20 cellular contexts compared by ENCODE assay signal in genomic region chr22:45334528-45334927, GRCh38. TPM values are rescaled to one million over a fixed set of nuclear protein-coding genes. Genes with fewer than 3 reads are reported as not detected.
DNase-seq lines count a peak whose midpoint lies in the region; ATAC-seq, FAIRE-seq and TF ChIP-seq lines count a peak whose summit lies in the region.
"Had no signal": no experiment of that assay in that cellular context is flagged by ENCODE, and none has a peak within 500 bp of the region (broad histone marks: within the 10 kb centered on the region; RNA-seq: fewer than 3 reads in every experiment).

No MANE protein-coding gene starts in this region.

- H3K36me3 Mint-ChIP-seq in CD4-positive, CD25-positive, alpha-beta regulatory T cell: peaks cover 39% of the 10 kb centered on the region

- no peak overlapping the region for H3K9ac ChIP-seq in mammary epithelial cell (ENCODE audit: insufficient read depth, low read length)
- no peak overlapping the region for H3K9ac ChIP-seq in trophoblast cell (ENCODE audit: low read length)

- no peak for TF ChIP-seq CTCF in mammary epithelial cell (conservative IDR thresholded peaks at IDR 0.05 in 1 of 2, IDR thresholded peaks at IDR 0.05 in 1 of 2; ENCODE audit: extremely low read depth in 1 of 2, insufficient read depth in 1 of 2, low read depth in 1 of 2, low read length in 2 of 2)

- H3K4me2 ChIP-seq in mammary epithelial cell (ENCODE audit: insufficient read depth, low read depth, low read length) (peak overlapping the region; percentile 39), trophoblast cell (ENCODE audit: low read length) (no peak overlapping the region)

- H3K27me3 Mint-ChIP-seq in CD4-positive, CD25-positive, alpha-beta regulatory T cell: no peaks in the 10 kb centered on the region

- H3K79me1 ChIP-seq in trophoblast cell (ENCODE audit: low read length): no peaks in the 10 kb centered on the region

- no peak overlapping the region for H3K4me3 Mint-ChIP-seq in CD4-positive, CD25-positive, alpha-beta regulatory T cell

- FAIRE-seq in RCC 7860 (lab: Jason Lieb, UNC): no peak

- no peak for DNase-seq in CD4-positive, CD25-positive, alpha-beta regulatory T cell
- peak; percentile 94 for DNase-seq in G401 (ENCODE audit: low spot score)
- no peak for DNase-seq in mammary epithelial cell
- DNase-seq in left lobe of liver (ENCODE audit: low spot score): no peak
- DNase-seq in RCC 7860 (ENCODE audit: low spot score): no peak
- DNase-seq in left colon: no peak
- no peak for DNase-seq in trophoblast cell
- DNase-seq: activated CD4-positive, alpha-beta T cell treated with anti-CD3 and anti-CD28 coated beads for 4 hours; activated CD8-positive, alpha-beta memory T cell treated with anti-CD3 and anti-CD28 coated beads, Interleukin-2, amount 50 U/mL, for 48 hours; activated naive CD4-positive, alpha-beta T cell treated with Interleukin-2 at 50 U/mL for 16 hours; DMS153; left lung; MM.1S; NCI-H187; NCI-H510A; spleen had no signal

- no peaks in the 10 kb centered on the region for H3K4me1 ChIP-seq in CD4-positive, CD25-positive, alpha-beta regulatory T cell (ENCODE audit: control insufficient read depth, insufficient read depth, low read length, poor library complexity, severe bottlenecking)
- H3K4me1 ChIP-seq in mammary epithelial cell (ENCODE audit: insufficient read depth, low read length) (peaks cover 24% of the 10 kb centered on the region), trophoblast cell (ENCODE audit: control insufficient read depth in 1 of 2, insufficient read depth in 2 of 2, low read length in 2 of 2) (no peaks in the 10 kb centered on the region)
- H3K4me1 ChIP-seq: left lung had no signal

- no peaks in the 10 kb centered on the region for H3K9me3 Mint-ChIP-seq in CD4-positive, CD25-positive, alpha-beta regulatory T cell

- dilution Hi-C loops in mammary epithelial cell (cut with HindIII; ENCODE audit: low sequenced_read_pairs): no loop called here

- no peak overlapping the region for H2BK5ac ChIP-seq in trophoblast cell (ENCODE audit: low read depth, low read length, poor library complexity)

- peak overlapping the region in 2 of 3 donors; percentile 44 to 49 for H3K27ac Mint-ChIP-seq in CD4-positive, CD25-positive, alpha-beta regulatory T cell

- intact Hi-C loops in mammary epithelial cell (cut with micrococcal nuclease) (loop anchor here (1.0 kb wide), 1 partner anchor 101 kb away; no protein-coding TSS in a partner anchor), left colon (cut with DNase I, micrococcal nuclease) (no loop called here)

- H3K4me1 Mint-ChIP-seq in CD4-positive, CD25-positive, alpha-beta regulatory T cell: peaks cover 0 to 8% (median 3%) of the 10 kb centered on the region in 4 donors

- H4K91ac ChIP-seq in trophoblast cell (ENCODE audit: low read depth, low read length): no peak overlapping the region

- no peak overlapping the region for H3K14ac ChIP-seq in trophoblast cell (ENCODE audit: low read length)

- in situ Hi-C loops in G401 (cut with HindIII; ENCODE audit: low sequenced_read_pairs): no loop called here
- in situ Hi-C loops in mammary epithelial cell (cut with MboI; ENCODE audit: low sequenced_read_pairs in 2 of 2): no loop called here

- H4K12ac ChIP-seq in trophoblast cell (ENCODE audit: low read depth, low read length): no peak overlapping the region

- H2AK5ac ChIP-seq in trophoblast cell (ENCODE audit: low read length): no peak overlapping the region

- CTCF ChIA-PET in mammary epithelial cell (lab: Charles Lee; ENCODE audit: low non-redundant PET): interaction anchor here (0.6 kb wide), 1 partner anchor 686 kb away, joined by 3 read pairs; no protein-coding TSS in a partner anchor

- no peak overlapping the region for H3K4ac ChIP-seq in trophoblast cell (ENCODE audit: low read depth, low read length)

- no peak overlapping the region for H3K18ac ChIP-seq in trophoblast cell (ENCODE audit: low read length)

- H3K79me2 ChIP-seq in mammary epithelial cell (ENCODE audit: insufficient read depth, low read length) (no peaks in the 10 kb centered on the region), trophoblast cell (ENCODE audit: control insufficient read depth, insufficient read depth, low read length, poor library complexity) (no peaks in the 10 kb centered on the region)

- no peak overlapping the region for H2BK12ac ChIP-seq in trophoblast cell (ENCODE audit: low read length)

- no peaks in the 10 kb centered on the region for H3K27me3 ChIP-seq in CD4-positive, CD25-positive, alpha-beta regulatory T cell (ENCODE audit: control insufficient read depth, insufficient read depth, low read length)
- H3K27me3 ChIP-seq in mammary epithelial cell (ENCODE audit: insufficient read depth, low read length) (no peaks in the 10 kb centered on the region), trophoblast cell (ENCODE audit: insufficient read depth, low read length) (no peaks in the 10 kb centered on the region)
- H3K27me3 ChIP-seq: left lung, spleen, thyroid gland had no signal

- H3K36me3 ChIP-seq in CD4-positive, CD25-positive, alpha-beta regulatory T cell (ENCODE audit: control insufficient read depth, insufficient read depth, low read length): peaks cover 82% of the 10 kb centered on the region
- H3K36me3 ChIP-seq in mammary epithelial cell (ENCODE audit: insufficient read depth, low read length) (peaks cover 15% of the 10 kb centered on the region), trophoblast cell (ENCODE audit: control insufficient read depth in 1 of 2, insufficient read depth in 2 of 2, low read length in 2 of 2) (peaks cover 55 to 61% of the 10 kb centered on the region in 2 experiments)

- WGBS in mammary epithelial cell (ENCODE audit: low coverage, missing lambda C conversion rate): 7% methylated on average over 5 of the region's 9 CpGs
- WGBS in trophoblast cell (ENCODE audit: extremely low coverage, insufficient coverage, insufficient read length): no CpG with 5 or more reads among the region's 9 CpGs

- H3K23ac ChIP-seq in trophoblast cell (ENCODE audit: low read length): no peak overlapping the region

- H2BK120ac ChIP-seq in trophoblast cell (ENCODE audit: insufficient read depth, low read length, poor library complexity): no peak overlapping the region

- no peak overlapping the region for H3K27ac ChIP-seq in CD4-positive, CD25-positive, alpha-beta regulatory T cell (ENCODE audit: insufficient read depth, low read length, poor library complexity, severe bottlenecking)
- H3K27ac ChIP-seq in mammary epithelial cell (ENCODE audit: insufficient read depth, low read depth, low read length) (peak overlapping the region; percentile 17), trophoblast cell (ENCODE audit: low read depth, low read length) (no peak overlapping the region)
- H3K27ac ChIP-seq: left lung had no signal

- no peak for ATAC-seq in CD4-positive, CD25-positive, alpha-beta regulatory T cell (ENCODE audit: low read depth in 2 of 2)
- ATAC-seq in left lobe of liver (peak; percentile 35), GM19395 (IDR thresholded peaks at IDR 0.05; ENCODE audit: unreplicated experiment) (no peak), left colon (no peak)
- ATAC-seq: left lung had no signal

- H3K9me3 ChIP-seq in CD4-positive, CD25-positive, alpha-beta regulatory T cell (ENCODE audit: control insufficient read depth in 2 of 2, low read length in 2 of 2): no peaks in the 10 kb centered on the region
- H3K9me3 ChIP-seq in mammary epithelial cell (replicated peaks; ENCODE audit: insufficient read depth, low read length) (no peaks in the 10 kb centered on the region), trophoblast cell (ENCODE audit: insufficient read depth, low read depth, low read length) (no peaks in the 10 kb centered on the region)
- H3K9me3 ChIP-seq: left lung, spleen, thyroid gland had no signal

- H2AFZ ChIP-seq in mammary epithelial cell (ENCODE audit: low read depth, low read length) (peak overlapping the region; percentile 25), trophoblast cell (ENCODE audit: insufficient read depth, low read length, poor library complexity) (no peak overlapping the region)

- no peaks in the 10 kb centered on the region for H4K20me1 ChIP-seq in mammary epithelial cell (ENCODE audit: insufficient read depth, low read length)

- no peak overlapping the region for H3K4me3 ChIP-seq in CD4-positive, CD25-positive, alpha-beta regulatory T cell (ENCODE audit: low read depth, low read length)
- H3K4me3 ChIP-seq in mammary epithelial cell (replicated peaks in 1 of 3; ENCODE audit: insufficient read depth in 1 of 3, low read depth in 2 of 3, low read length in 3 of 3): no peak overlapping the region
- no peak overlapping the region for H3K4me3 ChIP-seq in trophoblast cell (ENCODE audit: low read depth, low read length)
- H3K4me3 ChIP-seq: left lung, spleen, thyroid gland had no signal

- no peak overlapping the region for H4K8ac ChIP-seq in trophoblast cell (ENCODE audit: low read depth, low read length)

- no TSS peak for BruUV-seq in mammary epithelial cell (replicated peaks; lab: Mats Ljungman, UMichigan)

RNA-seq across cellular contexts. Expression of gene FAM118A, which starts 24.8 kb away (rescaled TPM):
- total RNA-seq in CD4-positive, CD25-positive, alpha-beta regulatory T cell: 456 TPM
- polyA plus RNA-seq in CD4-positive, CD25-positive, alpha-beta regulatory T cell: 10 to 100 TPM; 34.5 to 66.1 (median 48.2) TPM
- 11.0 and 38.4 TPM in 2 replicates for total RNA-seq in G401 (2014; rRNA removed; shearing (Covaris generic))
- total RNA-seq in mammary epithelial cell (10 to 100 TPM; 17.2 to 22.2 TPM), left lobe of liver (26.0 TPM), left colon (10 to 100 TPM; 47.0 to 60.7 TPM)
- 14.5 TPM for polyA plus RNA-seq in mammary epithelial cell
- 7.3 TPM for polyA minus RNA-seq in mammary epithelial cell
- 23.9 and 25.5 TPM in 2 replicates for polyA plus RNA-seq in trophoblast cell (2013)

RNA-seq across cellular contexts. Expression of gene UPK3A, which starts 49.8 kb away (rescaled TPM):
- total RNA-seq in CD4-positive, CD25-positive, alpha-beta regulatory T cell: not detected
- not detected for polyA plus RNA-seq in CD4-positive, CD25-positive, alpha-beta regulatory T cell
- total RNA-seq in G401 (2014; rRNA removed; shearing (Covaris generic)): not detected in 2 replicates
- total RNA-seq in mammary epithelial cell (not detected), left lobe of liver (not detected), left colon (under 1 TPM in 1 of 2 donors, not detected in 1; 0.34 TPM)
- not detected for polyA plus RNA-seq in mammary epithelial cell
- polyA minus RNA-seq in mammary epithelial cell: not detected
- polyA plus RNA-seq in trophoblast cell (2013): not detected in 2 replicates
- total RNA-seq: left lung, myocyte had no signal
- polyA plus RNA-seq: BJ had no signal
